In the genomic region with DNA sequence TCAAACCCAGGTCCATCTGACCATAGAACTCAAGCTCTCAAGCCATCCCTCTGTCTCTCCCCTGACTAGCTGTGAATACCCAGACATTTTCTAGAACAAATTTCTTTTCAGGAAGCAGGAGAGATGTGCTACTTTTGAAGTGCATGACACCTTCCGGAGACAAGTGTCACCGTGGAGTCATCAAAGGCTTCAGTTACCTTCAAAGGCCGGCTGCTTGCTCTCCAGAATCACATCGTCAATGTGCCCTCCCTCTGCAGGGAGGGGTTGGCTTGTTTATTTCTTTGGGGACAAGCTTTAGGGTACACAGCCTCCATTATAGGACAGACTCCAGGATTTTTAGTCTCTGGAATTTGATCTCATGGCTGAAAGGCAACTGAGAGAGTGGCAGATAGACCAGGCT, we compare ENCODE assay signal across 20 cellular contexts. TPM values are rescaled to one million over a fixed set of nuclear protein-coding genes. Genes with fewer than 3 reads are reported as not detected.
"Had no signal": no experiment of that assay in that cellular context is flagged by ENCODE, and none has a peak within 500 bp of the region (broad histone marks: within the 10 kb centered on the region; RNA-seq: fewer than 3 reads in every experiment).

No MANE protein-coding gene starts in this region.

- H3K27ac Mint-ChIP-seq: activated T-cell treated with anti-CD3 and anti-CD28 coated beads, Interleukin-2, amount 50 U/mL, for 24 hours; dendritic cell treated with granulocyte-macrophage colony-stimulating factor and Interleukin-4, amounts not matched to agents 40 ng/mL and 50 ng/mL, for 4 days; naive B cell; stimulated activated naive B cell treated with anti-CD40 and anti-IgM and Interleukin-4, amounts not matched to agents 10 μg/mL and 1 μg/mL and 100 μg/mL, for 72 hours had no signal

- H3K4me1 Mint-ChIP-seq: naive B cell; stimulated activated naive B cell treated with anti-CD40 and anti-IgM and Interleukin-4, amounts not matched to agents 10 μg/mL and 1 μg/mL and 100 μg/mL, for 72 hours had no signal

- DNase-seq: activated effector memory CD4-positive, alpha-beta T cell treated with anti-CD3 and anti-CD28 coated beads, Interleukin-2, amount 50 U/mL, for 16 hours; activated T-cell treated with anti-CD3 and anti-CD28 coated beads, Interleukin-2, amount 50 U/mL, for 24 hours; effector memory CD4-positive, alpha-beta T cell; foreskin keratinocyte; glutamatergic neuron; hypothalamus; kidney; left lung; naive B cell; pancreas; stimulated activated CD4-positive, alpha-beta T cell treated with anti-CD3 and anti-CD28 coated beads, Interleukin-2, amount 100 ng/mL, for 24 hours; stimulated activated naive B cell treated with anti-CD40 and anti-IgM and Interleukin-4, amounts not matched to agents 10 μg/mL and 1 μg/mL and 100 μg/mL, for 72 hours; substantia nigra; SW 1271; T-helper 9 cell had no signal

- H3K36me3 Mint-ChIP-seq: naive B cell; stimulated activated naive B cell treated with anti-CD40 and anti-IgM and Interleukin-4, amounts not matched to agents 10 μg/mL and 1 μg/mL and 100 μg/mL, for 72 hours had no signal

- H3K9me3 Mint-ChIP-seq: activated T-cell treated with anti-CD3 and anti-CD28 coated beads, Interleukin-2, amount 50 U/mL, for 24 hours; dendritic cell treated with granulocyte-macrophage colony-stimulating factor and Interleukin-4, amounts not matched to agents 40 ng/mL and 50 ng/mL, for 4 days; stimulated activated naive B cell treated with anti-CD40 and anti-IgM and Interleukin-4, amounts not matched to agents 10 μg/mL and 1 μg/mL and 100 μg/mL, for 72 hours had no signal

- ATAC-seq: activated CD4-positive, CD25-positive, alpha-beta regulatory T cell treated with anti-CD3 and anti-CD28 coated beads, Interleukin-2, amount 50 U/mL, for 24 hours; foreskin keratinocyte; left lung; pancreas; sciatic nerve; stimulated activated naive B cell treated with anti-CD40 and anti-IgM and Interleukin-4, amounts not matched to agents 10 μg/mL and 1 μg/mL and 100 μg/mL, for 72 hours had no signal

- H3K4me3 Mint-ChIP-seq: activated T-cell treated with anti-CD3 and anti-CD28 coated beads, Interleukin-2, amount 50 U/mL, for 24 hours; dendritic cell treated with granulocyte-macrophage colony-stimulating factor and Interleukin-4, amounts not matched to agents 40 ng/mL and 50 ng/mL, for 4 days; naive B cell; stimulated activated naive B cell treated with anti-CD40 and anti-IgM and Interleukin-4, amounts not matched to agents 10 μg/mL and 1 μg/mL and 100 μg/mL, for 72 hours had no signal

RNA-seq across cellular contexts. Expression of gene IGSF21, which starts 37.7 kb away (rescaled TPM):
- total RNA-seq: foreskin keratinocyte, mononuclear cell, SK-MEL-5 had no signal
